Comparison of ENCODE assay signal across 20 cellular contexts in the genomic region with DNA sequence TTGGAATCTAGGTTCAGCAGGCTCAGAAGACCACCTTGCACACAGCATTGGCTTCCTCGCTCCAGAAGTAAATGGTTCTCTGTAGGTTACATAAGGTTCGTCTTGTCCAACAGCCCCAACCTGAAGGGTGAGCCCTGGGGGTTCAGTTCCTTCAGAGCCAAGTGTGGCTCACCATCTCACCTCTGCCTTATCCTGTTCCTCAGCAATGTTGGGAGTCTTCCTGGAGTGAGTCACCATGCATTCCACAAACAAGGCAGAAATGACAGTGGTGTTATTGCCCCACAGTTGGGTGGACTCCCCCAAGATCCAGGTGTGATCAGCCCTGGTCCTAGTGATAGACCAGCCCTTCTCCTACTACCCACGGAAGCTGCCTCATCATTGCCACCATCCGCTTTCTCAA. TPM values are rescaled to one million over a fixed set of nuclear protein-coding genes. Genes with fewer than 3 reads are reported as not detected.
DNase-seq lines count a peak whose midpoint lies in the region; ATAC-seq and TF ChIP-seq lines count a peak whose summit lies in the region.
"Had no signal": no experiment of that assay in that cellular context is flagged by ENCODE, and none has a peak within 500 bp of the region (broad histone marks: within the 10 kb centered on the region; RNA-seq: fewer than 3 reads in every experiment).

No MANE protein-coding gene starts in this region.

- H3K9ac ChIP-seq in PC-3 (ENCODE audit: low read length): no peak overlapping the region
- H3K9ac ChIP-seq: BLaER1 treated with 17β-estradiol and CSF1 and Interleukin-3, amounts not matched to agents 10 nM and 100 nM had no signal

- no peaks in the 10 kb centered on the region for H3K27me3 ChIP-seq in PC-3 (ENCODE audit: low read length)
- H3K27me3 ChIP-seq: BLaER1 treated with 17β-estradiol and CSF1 and Interleukin-3, amounts not matched to agents 10 nM and 100 nM had no signal

- no peak overlapping the region for H3K27ac Mint-ChIP-seq in natural killer cell treated with Interleukin-12 subunit alpha and Interleukin-12 subunit beta and Interleukin-15 and Interleukin-18, amount 100 ng/mL, for 72 hours
- H3K27ac Mint-ChIP-seq: CD8-positive, alpha-beta memory T cell; IgD-negative memory B cell had no signal

- CTCF ChIA-PET in PC-3 (lab: Charles Lee): no interaction called here

- H3F3A ChIP-seq in PC-3 (ENCODE audit: low read length, unreplicated experiment): no peaks in the 10 kb centered on the region

- H3K27ac ChIP-seq in PC-3 (ENCODE audit: low read length): no peak overlapping the region
- H3K27ac ChIP-seq: BLaER1 treated with 17β-estradiol and CSF1 and Interleukin-3, amounts not matched to agents 10 nM and 100 nM had no signal

- H4K20me1 ChIP-seq in PC-3 (ENCODE audit: low read length): no peaks in the 10 kb centered on the region
- H4K20me1 ChIP-seq: BLaER1 treated with 17β-estradiol and CSF1 and Interleukin-3, amounts not matched to agents 10 nM and 100 nM had no signal

- no peaks in the 10 kb centered on the region for H3K36me3 Mint-ChIP-seq in natural killer cell treated with Interleukin-12 subunit alpha and Interleukin-12 subunit beta and Interleukin-15 and Interleukin-18, amount 100 ng/mL, for 72 hours
- H3K36me3 Mint-ChIP-seq: CD8-positive, alpha-beta memory T cell; IgD-negative memory B cell had no signal

- no peak overlapping the region for H2AFZ ChIP-seq in PC-3 (ENCODE audit: low read length)

- no peaks in the 10 kb centered on the region for H3K9me3 ChIP-seq in PC-3 (ENCODE audit: low read length)

- H3K4me1 Mint-ChIP-seq in natural killer cell treated with Interleukin-12 subunit alpha and Interleukin-12 subunit beta and Interleukin-15 and Interleukin-18, amount 100 ng/mL, for 72 hours (ENCODE audit: low read depth in 2 of 2): peaks cover 11 to 12% of the 10 kb centered on the region in 2 donors

- H3K36me3 ChIP-seq in PC-3 (ENCODE audit: low read depth, low read length): no peaks in the 10 kb centered on the region
- H3K36me3 ChIP-seq: BLaER1 treated with 17β-estradiol and CSF1 and Interleukin-3, amounts not matched to agents 10 nM and 100 nM had no signal

- H3K4me3 ChIP-seq in PC-3 (ENCODE audit: low read length): no peak overlapping the region
- H3K4me3 ChIP-seq in epithelial cell of esophagus (ENCODE audit: low read length): no peak overlapping the region
- H3K4me3 ChIP-seq: BLaER1 treated with 17β-estradiol and CSF1 and Interleukin-3, amounts not matched to agents 10 nM and 100 nM had no signal

- DNase-seq in ELR (ENCODE audit: low read depth) (peak; percentile 10), PC-3 (peak; percentile 67), epithelial cell of esophagus (ENCODE audit: low read depth) (peak; percentile 96), left colon (no peak), OCI-M2 (lab: John Stamatoyannopoulos, UW; ENCODE audit: unreplicated experiment) (no peak), NCI-H2196 (lab: John Stamatoyannopoulos, UW; ENCODE audit: unreplicated experiment) (no peak)
- DNase-seq in natural killer cell treated with Interleukin-12 subunit alpha and Interleukin-12 subunit beta and Interleukin-15 and Interleukin-18, amount 100 ng/mL, for 72 hours (ENCODE audit: low spot score): no peak
- DNase-seq: DND-41, GF-D8, NCI-H1417, NCI-H187 treated with DMSO at 0.1 percent for 48 hours, NCI-H446 treated with DMSO at 0.1 percent for 48 hours, NCI-H82, Right ventricle myocardium superior had no signal

- ATAC-seq in PC-3 (peak; percentile 56), left colon (peak; percentile 60), HG03521 (IDR thresholded peaks at IDR 0.05; ENCODE audit: unreplicated experiment) (no peak)
- ATAC-seq in natural killer cell treated with Interleukin-12 subunit alpha and Interleukin-12 subunit beta and Interleukin-15 and Interleukin-18, amount 100 ng/mL, for 72 hours: no peak
- ATAC-seq: Panc1 had no signal

- no peaks in the 10 kb centered on the region for H3K9me2 ChIP-seq in PC-3 (replicated peaks; ENCODE audit: low read length)

- TF ChIP-seq CTCF in PC-3 (conservative IDR thresholded peaks at IDR 0.05; ENCODE audit: low read depth, low read length) (no peak), epithelial cell of esophagus (IDR thresholded peaks at IDR 0.05; ENCODE audit: insufficient read depth, low read depth, low read length, missing control alignments) (no peak)

- H3K9me3 Mint-ChIP-seq in natural killer cell treated with Interleukin-12 subunit alpha and Interleukin-12 subunit beta and Interleukin-15 and Interleukin-18, amount 100 ng/mL, for 72 hours: no peaks in the 10 kb centered on the region
- H3K9me3 Mint-ChIP-seq: IgD-negative memory B cell had no signal

- H3K79me2 ChIP-seq in PC-3 (ENCODE audit: low read length): no peaks in the 10 kb centered on the region

- POLR2A ChIA-PET in PC-3 (lab: Charles Lee; ENCODE audit: unreplicated experiment): no interaction called here

- H3K4me1 ChIP-seq in PC-3 (ENCODE audit: insufficient read depth, low read length): peaks cover 14% of the 10 kb centered on the region

- intact Hi-C loops in PC-3 (cut with micrococcal nuclease): no loop called here
- intact Hi-C loops in left colon (cut with DNase I, micrococcal nuclease): no loop called here

- H3K4me3 Mint-ChIP-seq in natural killer cell treated with Interleukin-12 subunit alpha and Interleukin-12 subunit beta and Interleukin-15 and Interleukin-18, amount 100 ng/mL, for 72 hours: no peak overlapping the region
- H3K4me3 Mint-ChIP-seq: CD8-positive, alpha-beta memory T cell; IgD-negative memory B cell had no signal

- BruUV-seq in PC-3 (replicated peaks; lab: Mats Ljungman, UMichigan): no TSS peak

- H3K4me2 ChIP-seq in PC-3 (ENCODE audit: low read length): 0 out of 2 replicates have a peak overlapping the region, but pooled peaks have one; percentile 22

- H3K27me3 Mint-ChIP-seq in natural killer cell treated with Interleukin-12 subunit alpha and Interleukin-12 subunit beta and Interleukin-15 and Interleukin-18, amount 100 ng/mL, for 72 hours: no peaks in the 10 kb centered on the region
- H3K27me3 Mint-ChIP-seq: IgD-negative memory B cell had no signal

RNA-seq across cellular contexts. Expression of a gene that starts 26.8 kb away (rescaled TPM):
- total RNA-seq in PC-3 (2014; rRNA removed) (0.06 TPM in 1 of 2 replicates, not detected in the other), left colon (10 to 100 TPM; 71.5 to 90.3 TPM)
- 1 to 10 TPM in 1 of 2 donors, under 1 TPM in 1; 0.26 to 1.9 TPM for total RNA-seq in natural killer cell treated with Interleukin-12 subunit alpha and Interleukin-12 subunit beta and Interleukin-15 and Interleukin-18, amount 100 ng/mL, for 72 hours
- total RNA-seq: H4 had no signal

Comparison
In these comparisons a context has a peak if more than half of its experiments do, and no peak if none do; other contexts are left out.
1. DNase-seq: peak in ELR (single experiment), PC-3 (single experiment) and epithelial cell of esophagus (single experiment); none in left colon (0 of 2), natural killer cell treated with Interleukin-12 subunit alpha and Interleukin-12 subunit beta and Interleukin-15 and Interleukin-18, amount 100 ng/mL, for 72 hours (single experiment), OCI-M2 (single experiment) and NCI-H2196 (single experiment).
2. ATAC-seq: peak in PC-3 (single experiment) and left colon (single experiment); none in natural killer cell treated with Interleukin-12 subunit alpha and Interleukin-12 subunit beta and Interleukin-15 and Interleukin-18, amount 100 ng/mL, for 72 hours (0 of 2) and HG03521 (single experiment).
3. RNA of a gene that starts 26.8 kb away (total RNA-seq): 71.5 to 90.3 TPM in left colon; 0.26 to 1.9 TPM in natural killer cell treated with Interleukin-12 subunit alpha and Interleukin-12 subunit beta and Interleukin-15 and Interleukin-18, amount 100 ng/mL, for 72 hours and 0.06 TPM in PC-3; every median in the first group is over 10 times any median in the second.